In genomic region chr12:15350643-15351042, GRCh38 we compare ENCODE assay signal across 23 cellular contexts. TPM values are rescaled to one million over a fixed set of nuclear protein-coding genes. Genes with fewer than 3 reads are reported as not detected.
A peak's percentile ranks its signal among the peaks of the same experiment; 100 is the strongest.
DNase-seq lines count a peak whose midpoint lies in the region; ATAC-seq, FAIRE-seq and TF ChIP-seq lines count a peak whose summit lies in the region.
"Had no signal": no experiment of that assay in that cellular context is flagged by ENCODE, and none has a peak within 500 bp of the region (broad histone marks: within the 10 kb centered on the region; RNA-seq: fewer than 3 reads in every experiment).

No MANE protein-coding gene starts in this region.

- TF ChIP-seq EP300 in stomach (IDR thresholded peaks at IDR 0.05): no peak

- H3K27me3 ChIP-seq in heart left ventricle (peaks cover 0 to 9% (median 0%) of the 10 kb centered on the region in 9 donors), right atrium auricular region (no peaks in the 10 kb centered on the region), foreskin keratinocyte (no peaks in the 10 kb centered on the region), stomach (no peaks in the 10 kb centered on the region)
- H3K27me3 ChIP-seq: BE2C had no signal

- TF ChIP-seq POLR2A in heart left ventricle (IDR thresholded peaks at IDR 0.05) (no peak), stomach (IDR thresholded peaks at IDR 0.05) (no peak)

- ATAC-seq in heart left ventricle (peak in 3 of 4 donors; percentile 61 to 80 (median 65)), foreskin keratinocyte (no peak)
- ATAC-seq: A549, HCT116 had no signal

- 28 to 55% (median 49%) methylated on average over 1 of the region's 1 CpG for WGBS in heart left ventricle, 4 donors
- WGBS in stomach, 5 donors: 78 to 84% (median 78%) methylated on average over 1 of the region's 1 CpG

- no peak for TF ChIP-seq CTCF in heart left ventricle (IDR thresholded peaks at IDR 0.05)
- no peak for TF ChIP-seq CTCF in right atrium auricular region (IDR thresholded peaks at IDR 0.05)
- no peak for TF ChIP-seq CTCF in fibroblast of the aortic adventitia (IDR thresholded peaks at IDR 0.05; ENCODE audit: insufficient read depth, low read length)
- TF ChIP-seq CTCF in D721Med (IDR thresholded peaks at IDR 0.05; ENCODE audit: insufficient read depth, missing control alignments): no peak
- TF ChIP-seq CTCF in foreskin keratinocyte (conservative IDR thresholded peaks at IDR 0.05): no peak
- TF ChIP-seq CTCF in stomach (IDR thresholded peaks at IDR 0.05): no peak

- H3K4me1 ChIP-seq in heart left ventricle (peaks cover 0 to 11% (median 0%) of the 10 kb centered on the region in 12 donors), right atrium auricular region (no peaks in the 10 kb centered on the region), foreskin keratinocyte (no peaks in the 10 kb centered on the region), stomach (no peaks in the 10 kb centered on the region)
- H3K4me1 ChIP-seq: A549 had no signal

- DNase-seq in heart left ventricle (no peak), right atrium auricular region (ENCODE audit: low spot score) (no peak), fibroblast of the aortic adventitia (ENCODE audit: low read depth) (peak; percentile 7), myocyte (ENCODE audit: low read depth) (peak; percentile 10), D721Med (ENCODE audit: insufficient read length, low spot score) (no peak), foreskin keratinocyte (no peak), stomach (no peak)
- DNase-seq: BE2C, KG1, NCI-H1092 treated with DMSO at 0.1 percent for 48 hours, NCI-H1436 treated with DMSO at 0.1 percent for 48 hours, NCI-H1930, NCI-H2227 treated with DMSO at 0.1 percent for 48 hours, NCI-H510A, NCI-H748 treated with DMSO at 0.1 percent for 48 hours, PC-9, RPMI8226, SIG-M5 had no signal

- no peaks in the 10 kb centered on the region for H3K36me3 ChIP-seq in heart left ventricle
- H3K36me3 ChIP-seq in right atrium auricular region: no peaks in the 10 kb centered on the region
- H3K36me3 ChIP-seq in stomach: no peaks in the 10 kb centered on the region
- H3K36me3 ChIP-seq: BE2C had no signal

- H3K4me3 ChIP-seq in heart left ventricle (no peak overlapping the region), right atrium auricular region (no peak overlapping the region), fibroblast of the aortic adventitia (ENCODE audit: low read depth, low read length) (no peak overlapping the region), stomach (no peak overlapping the region)
- H3K4me3 ChIP-seq: A549, PC-9 had no signal

- no peak overlapping the region for H3K27ac ChIP-seq in heart left ventricle
- H3K27ac ChIP-seq in right atrium auricular region: no peak overlapping the region
- H3K27ac ChIP-seq in foreskin keratinocyte: no peak overlapping the region
- no peak overlapping the region for H3K27ac ChIP-seq in stomach
- H3K27ac ChIP-seq: A549, PC-9 had no signal

- intact Hi-C loops in heart left ventricle (cut with DNase I) (no loop called here), stomach (cut with DNase I; ENCODE audit: low total_unique reads) (no loop called here)

- FAIRE-seq in D721Med (lab: Jason Lieb, UNC): no peak
- FAIRE-seq: A549, GM19239, H1, HTR-8/SVneo had no signal

- H3K9me3 ChIP-seq in heart left ventricle: no peaks in the 10 kb centered on the region
- no peaks in the 10 kb centered on the region for H3K9me3 ChIP-seq in right atrium auricular region
- H3K9me3 ChIP-seq in stomach: no peaks in the 10 kb centered on the region
- H3K9me3 ChIP-seq: A549, BE2C had no signal

RNA-seq across cellular contexts. Expression of gene PTPRO, which starts 28.3 kb away (rescaled TPM):
- total RNA-seq in heart left ventricle (1 to 10 TPM in 2 of 9 donors, under 1 TPM in 7; 0.20 to 9.3 (median 0.62) TPM), right atrium auricular region (1 to 10 TPM in 1 of 2 donors, under 1 TPM in 1; 0.30 to 2.9 TPM), fibroblast of the aortic adventitia (ENCODE audit: low replicate concordance) (0.57 and 3.1 TPM in 2 replicates), myocyte (0.70 and 0.73 TPM in 2 replicates), foreskin keratinocyte (0.03 and 0.07 TPM in 2 replicates), stomach (10 to 100 TPM in 1 of 5 donors, 1 to 10 TPM in 1, under 1 TPM in 1, not detected in 2; 0.58 to 11.6 (median 3.9) TPM)
- polyA plus RNA-seq in heart left ventricle (under 1 TPM; 0.27 to 0.33 TPM), foreskin keratinocyte (0.03 and 0.04 TPM in 2 replicates), stomach (under 1 TPM in 2 of 3 donors, not detected in 1; 0.35 to 0.68 TPM)
- 5.5 TPM for polyA plus RNA-seq in myocyte (2012)
- total RNA-seq: PC-9 had no signal

Comparison
In these comparisons a context has a peak if more than half of its experiments do, and no peak if none do; other contexts are left out.
1. DNase-seq: peak in fibroblast of the aortic adventitia (single experiment) and myocyte (single experiment); none in heart left ventricle (0 of 5), right atrium auricular region (single experiment), D721Med (single experiment), foreskin keratinocyte (0 of 2) and stomach (single experiment).